15 cellular contexts compared by ENCODE assay signal in the genomic region with DNA sequence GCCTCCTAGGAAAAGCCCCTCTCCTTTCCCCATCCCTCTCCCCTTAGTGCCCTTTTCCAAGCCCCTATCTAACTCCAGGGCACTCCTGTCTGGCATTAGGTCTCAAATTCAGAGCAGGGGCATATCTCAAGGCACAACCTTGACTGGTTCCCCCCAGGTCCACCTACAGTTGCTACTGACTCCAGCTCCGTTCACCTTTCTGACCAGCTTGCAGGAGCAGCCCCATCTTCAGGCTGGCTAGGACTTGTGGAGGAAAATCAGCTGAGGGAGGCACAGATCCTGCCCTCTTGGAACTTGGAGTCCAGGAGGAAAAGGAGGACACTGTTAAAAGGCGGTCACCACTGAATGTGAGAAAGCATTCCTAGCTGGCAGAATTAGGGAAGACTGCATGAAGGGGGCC.
A peak's percentile ranks its signal among the peaks of the same experiment; 100 is the strongest.
DNase-seq lines count a peak whose midpoint lies in the region; ATAC-seq and TF ChIP-seq lines count a peak whose summit lies in the region.
"Had no signal": no experiment of that assay in that cellular context is flagged by ENCODE, and none has a peak within 500 bp of the region (broad histone marks: within the 10 kb centered on the region; RNA-seq: fewer than 3 reads in every experiment).

No MANE protein-coding gene starts in this region.

- ATAC-seq in GM19397 (IDR thresholded peaks at IDR 0.05; ENCODE audit: unreplicated experiment): no peak
- ATAC-seq in GM21723 (IDR thresholded peaks at IDR 0.05; ENCODE audit: unreplicated experiment): no peak
- ATAC-seq: CD8-positive, alpha-beta T cell; stimulated activated naive CD8-positive, alpha-beta T cell treated with anti-CD3 and anti-CD28 coated beads, Interleukin-15, Interleukin-2, amounts not matched to agents 100 U/mL and 50 U/mL, for 24 hours had no signal

- no peak for TF ChIP-seq EP300 in tibial nerve (IDR thresholded peaks at IDR 0.05)

- TF ChIP-seq CTCF in epithelial cell of esophagus (IDR thresholded peaks at IDR 0.05; ENCODE audit: insufficient read depth, low read depth, low read length, missing control alignments): no peak
- no peak for TF ChIP-seq CTCF in nephron (IDR thresholded peaks at IDR 0.05; ENCODE audit: unreplicated experiment in 3 of 3)
- no peak for TF ChIP-seq CTCF in tibial nerve (IDR thresholded peaks at IDR 0.05)

- H3K27me3 ChIP-seq in SJCRH30 (no peaks in the 10 kb centered on the region), tibial nerve (no peaks in the 10 kb centered on the region)
- H3K27me3 ChIP-seq: colonic mucosa had no signal

- no peak overlapping the region for H3K4me3 Mint-ChIP-seq in nephron
- H3K4me3 Mint-ChIP-seq: activated naive CD4-positive, alpha-beta T cell treated with anti-CD3 and anti-CD28 coated beads, Interleukin-2, amount 50 U/mL, for 24 hours; CD8-positive, alpha-beta T cell had no signal

- peaks cover 77% of the 10 kb centered on the region for H3K4me1 Mint-ChIP-seq in nephron
- H3K4me1 Mint-ChIP-seq: activated naive CD4-positive, alpha-beta T cell treated with anti-CD3 and anti-CD28 coated beads, Interleukin-2, amount 50 U/mL, for 24 hours had no signal

- H3K27ac Mint-ChIP-seq in nephron: peak overlapping the region; percentile 98 to 100 (median 98)
- H3K27ac Mint-ChIP-seq: activated naive CD4-positive, alpha-beta T cell treated with anti-CD3 and anti-CD28 coated beads, Interleukin-2, amount 50 U/mL, for 24 hours; CD8-positive, alpha-beta T cell had no signal

- peaks cover 62% of the 10 kb centered on the region for H3K4me1 ChIP-seq in SJCRH30
- peaks cover 0 to 95% (median 66%) of the 10 kb centered on the region in 4 donors for H3K4me1 ChIP-seq in tibial nerve
- H3K4me1 ChIP-seq: colonic mucosa had no signal

- 92 to 100% methylated on average over 2 of the region's 2 CpGs for WGBS in tibial nerve, 2 donors

- H3K36me3 ChIP-seq in SJCRH30 (no peaks in the 10 kb centered on the region), tibial nerve (no peaks in the 10 kb centered on the region)
- H3K36me3 ChIP-seq: colonic mucosa had no signal

- H3K4me3 ChIP-seq in SJCRH30: no peak overlapping the region
- H3K4me3 ChIP-seq in epithelial cell of esophagus (ENCODE audit: low read length): peak overlapping the region; percentile 41
- no peak overlapping the region for H3K4me3 ChIP-seq in tibial nerve
- H3K4me3 ChIP-seq: colonic mucosa had no signal

- H3K27ac ChIP-seq in SJCRH30 (peak overlapping the region; percentile 52; the same call in 1 of the 2 replicates), tibial nerve (peak overlapping the region; percentile 67 to 91 (median 78))

- no peaks in the 10 kb centered on the region for H3K9me3 ChIP-seq in SJCRH30 (replicated peaks)
- no peaks in the 10 kb centered on the region for H3K9me3 ChIP-seq in tibial nerve
- H3K9me3 ChIP-seq: colonic mucosa had no signal

- no peak for TF ChIP-seq POLR2A in tibial nerve (IDR thresholded peaks at IDR 0.05)

- no peaks in the 10 kb centered on the region for H3K27me3 Mint-ChIP-seq in nephron (ENCODE audit: low read depth)
- H3K27me3 Mint-ChIP-seq: activated naive CD4-positive, alpha-beta T cell treated with anti-CD3 and anti-CD28 coated beads, Interleukin-2, amount 50 U/mL, for 24 hours had no signal

- DNase-seq in SJCRH30 (no peak), epithelial cell of esophagus (ENCODE audit: low read depth) (peak; percentile 24), tibial nerve (ENCODE audit: low spot score in 2 of 2) (no peak), dedifferentiated amniotic fluid mesenchymal stem cell (ENCODE audit: extremely low spot score) (no peak)
- DNase-seq in activated T-cell treated with anti-CD3 and anti-CD28 coated beads, Interleukin-2, amount 50 U/mL, for 1 hour: no peak
- DNase-seq: CD8-positive, alpha-beta T cell; colonic mucosa; NCI-H1105 treated with DMSO at 0.1 percent for 48 hours; NCI-H510A treated with DMSO at 0.1 percent for 48 hours; stimulated activated CD4-positive, alpha-beta T cell treated with anti-CD3 and anti-CD28 coated beads, Interleukin-2, amount 100 ng/mL, for 48 hours; stimulated activated naive CD8-positive, alpha-beta T cell treated with anti-CD3 and anti-CD28 coated beads, Interleukin-15, Interleukin-2, amounts not matched to agents 100 U/mL and 50 U/mL, for 24 hours had no signal

- H3K9me3 Mint-ChIP-seq in nephron: no peaks in the 10 kb centered on the region
- H3K9me3 Mint-ChIP-seq: activated naive CD4-positive, alpha-beta T cell treated with anti-CD3 and anti-CD28 coated beads, Interleukin-2, amount 50 U/mL, for 24 hours; CD8-positive, alpha-beta T cell had no signal

- H3K36me3 Mint-ChIP-seq in nephron (ENCODE audit: low read depth): no peaks in the 10 kb centered on the region
- H3K36me3 Mint-ChIP-seq: activated naive CD4-positive, alpha-beta T cell treated with anti-CD3 and anti-CD28 coated beads, Interleukin-2, amount 50 U/mL, for 24 hours had no signal
